Comparison of ENCODE assay signal across 8 cellular contexts in genomic region chr11:70755410-70756158, GRCh38.
A peak's percentile ranks its signal among the peaks of the same experiment; 100 is the strongest.
DNase-seq lines count a peak whose midpoint lies in the region; ATAC-seq and TF ChIP-seq lines count a peak whose summit lies in the region.

No MANE protein-coding gene starts in this region.

- H3K36me3 ChIP-seq in PC-9 (ENCODE audit: low read depth): no peaks in the 10 kb centered on the region

- 0 out of 2 replicates have a peak, but pooled peaks cover 9% of the 10 kb centered on the region for H4K20me1 ChIP-seq in PC-9 (ENCODE audit: insufficient read depth)

- in situ Hi-C loops in KBM-7 (cut with MboI; ENCODE audit: low pct_unique_long_range_greater_than_20kb, low sequenced_read_pairs): no loop called here

- no peak overlapping the region for H3K4me3 ChIP-seq in PC-9
- no peak overlapping the region for H3K4me3 ChIP-seq in fibroblast of mammary gland (ENCODE audit: control insufficient read depth, low read depth, low read length)

- no peak overlapping the region for H3K4me3 Mint-ChIP-seq in activated T-cell treated with anti-CD3 and anti-CD28 coated beads, Interleukin-2, amount 50 U/mL, for 4 hours
- no peak overlapping the region for H3K4me3 Mint-ChIP-seq in natural killer cell treated with Interleukin-12 subunit alpha and Interleukin-12 subunit beta and Interleukin-15 and Interleukin-18, amount 100 ng/mL, for 72 hours

- TF ChIP-seq CTCF in PC-9 (conservative IDR thresholded peaks at IDR 0.05) (peak; percentile 92), fibroblast of mammary gland (conservative IDR thresholded peaks at IDR 0.05; ENCODE audit: control insufficient read depth, insufficient read depth, low read depth, low read length) (peak; percentile 77)

- peaks cover 23% of the 10 kb centered on the region for H3K27me3 Mint-ChIP-seq in activated T-cell treated with anti-CD3 and anti-CD28 coated beads, Interleukin-2, amount 50 U/mL, for 4 hours (ENCODE audit: low read depth)
- H3K27me3 Mint-ChIP-seq in natural killer cell treated with Interleukin-12 subunit alpha and Interleukin-12 subunit beta and Interleukin-15 and Interleukin-18, amount 100 ng/mL, for 72 hours: peaks cover 4 to 12% of the 10 kb centered on the region in 2 donors

- H3K4me1 Mint-ChIP-seq in activated T-cell treated with anti-CD3 and anti-CD28 coated beads, Interleukin-2, amount 50 U/mL, for 4 hours (ENCODE audit: low read depth): no peaks in the 10 kb centered on the region
- no peaks in the 10 kb centered on the region for H3K4me1 Mint-ChIP-seq in natural killer cell treated with Interleukin-12 subunit alpha and Interleukin-12 subunit beta and Interleukin-15 and Interleukin-18, amount 100 ng/mL, for 72 hours (ENCODE audit: low read depth in 2 of 2)

- peaks cover 3% of the 10 kb centered on the region for H3K36me3 Mint-ChIP-seq in activated T-cell treated with anti-CD3 and anti-CD28 coated beads, Interleukin-2, amount 50 U/mL, for 4 hours (ENCODE audit: insufficient read depth)
- H3K36me3 Mint-ChIP-seq in natural killer cell treated with Interleukin-12 subunit alpha and Interleukin-12 subunit beta and Interleukin-15 and Interleukin-18, amount 100 ng/mL, for 72 hours: peaks cover 7% of the 10 kb centered on the region

- H3K4me1 ChIP-seq in PC-9 (replicated peaks; ENCODE audit: insufficient read depth): peaks cover 9% of the 10 kb centered on the region

- peak overlapping the region; percentile 23; the same call in 1 of the 2 replicates for H3K4me2 ChIP-seq in PC-9

- H3K27me3 ChIP-seq in PC-9 (ENCODE audit: insufficient read depth, low read depth): no peaks in the 10 kb centered on the region

- CTCF ChIA-PET in PC-9 (lab: Charles Lee): interaction anchor here (0.6 kb wide), 1 partner anchor 272 kb away, joined by 15 read pairs; no protein-coding TSS in a partner anchor

- no peaks in the 10 kb centered on the region for H3K9me2 ChIP-seq in PC-9 (ENCODE audit: insufficient read depth)

- intact Hi-C loops in PC-9 (cut with micrococcal nuclease; ENCODE audit: unreplicated experiment): loop anchor here (1.0 kb wide), 1 partner anchor 288 kb away; no protein-coding TSS in a partner anchor

- H3F3A ChIP-seq in PC-9 (ENCODE audit: insufficient read depth, low read depth): peaks cover 2% of the 10 kb centered on the region; the same call in 1 of the 2 replicates

- no peak overlapping the region for H3K27ac ChIP-seq in PC-9

- peaks cover 11% of the 10 kb centered on the region for H3K9me3 Mint-ChIP-seq in activated T-cell treated with anti-CD3 and anti-CD28 coated beads, Interleukin-2, amount 50 U/mL, for 4 hours
- H3K9me3 Mint-ChIP-seq in natural killer cell treated with Interleukin-12 subunit alpha and Interleukin-12 subunit beta and Interleukin-15 and Interleukin-18, amount 100 ng/mL, for 72 hours: peaks cover 5% of the 10 kb centered on the region

- no peak overlapping the region for H2AFZ ChIP-seq in PC-9

- H3K9me3 ChIP-seq in PC-9 (ENCODE audit: insufficient read depth, low read depth): peaks cover 16% of the 10 kb centered on the region

- no peak overlapping the region for H3K27ac Mint-ChIP-seq in natural killer cell treated with Interleukin-12 subunit alpha and Interleukin-12 subunit beta and Interleukin-15 and Interleukin-18, amount 100 ng/mL, for 72 hours

- BruUV-seq in PC-9 (replicated peaks; lab: Mats Ljungman, UMichigan): no TSS peak

- POLR2A ChIA-PET in PC-9 (lab: Charles Lee; ENCODE audit: unreplicated experiment): no interaction called here

- DNase-seq in DMS114 treated with DMSO at 0.1 percent for 48 hours (lab: John Stamatoyannopoulos, UW; ENCODE audit: unreplicated experiment) (peak; percentile 12), KBM-7 (peak; percentile 75), PC-9 (peak; percentile 60 to 84), fibroblast of mammary gland (ENCODE audit: low read depth) (peak; percentile 45)
- peak; percentile 38 for DNase-seq in activated T-cell treated with anti-CD3 and anti-CD28 coated beads, Interleukin-2, amount 50 U/mL, for 4 hours
- DNase-seq in natural killer cell treated with Interleukin-12 subunit alpha and Interleukin-12 subunit beta and Interleukin-15 and Interleukin-18, amount 100 ng/mL, for 72 hours (ENCODE audit: low spot score): peak; percentile 87
- DNase-seq in stimulated activated naive CD4-positive, alpha-beta T cell treated with Interleukin-2 at 50 U/mL for 16 hours (lab: John Stamatoyannopoulos, UW): peak; percentile 21

- no peaks in the 10 kb centered on the region for H3K79me2 ChIP-seq in PC-9 (ENCODE audit: low read depth)

- peak; percentile 90 to 91 for ATAC-seq in activated T-cell treated with anti-CD3 and anti-CD28 coated beads, Interleukin-2, amount 50 U/mL, for 4 hours
- ATAC-seq in natural killer cell treated with Interleukin-12 subunit alpha and Interleukin-12 subunit beta and Interleukin-15 and Interleukin-18, amount 100 ng/mL, for 72 hours: peak; percentile 84 to 91
- no peak for ATAC-seq in GM18498 (IDR thresholded peaks at IDR 0.05; ENCODE audit: unreplicated experiment)

Comparison
In these comparisons a context has a peak if more than half of its experiments do, and no peak if none do; other contexts are left out.
1. DNase-seq: peak in every context shown above with its lines; median percentile 87 in natural killer cell treated with Interleukin-12 subunit alpha and Interleukin-12 subunit beta and Interleukin-15 and Interleukin-18, amount 100 ng/mL, for 72 hours; 75 in KBM-7; 72 in PC-9; 45 in fibroblast of mammary gland; 38 in activated T-cell treated with anti-CD3 and anti-CD28 coated beads, Interleukin-2, amount 50 U/mL, for 4 hours; 21 in stimulated activated naive CD4-positive, alpha-beta T cell treated with Interleukin-2 at 50 U/mL for 16 hours; 12 in DMS114 treated with DMSO at 0.1 percent for 48 hours.